Comparison of ENCODE assay signal across 1 cellular context in genomic region chr7:136067277-136067676, GRCh38.
A peak's percentile ranks its signal among the peaks of the same experiment; 100 is the strongest.
TF ChIP-seq lines count a peak whose summit lies in the region.

No MANE protein-coding gene starts in this region.

TF ChIP-seq in K562, 482 proteins besides CTCF, POLR2A, EP300 and RAD21 (continued from another document):
- no peak for TF ChIP-seq ZNF318 (IDR thresholded peaks at IDR 0.05; ENCODE audit: borderline replicate concordance in 1 of 2, low read depth in 1 of 2)
- no peak for TF ChIP-seq ZSCAN29 (IDR thresholded peaks at IDR 0.05)
- TF ChIP-seq NCOR1 (IDR thresholded peaks at IDR 0.05) = peak; percentile 62
- TF ChIP-seq RNF2 (IDR thresholded peaks at IDR 0.05) = peak; percentile 76
- no peak for TF ChIP-seq LARP7 (IDR thresholded peaks at IDR 0.05)
- peak; percentile 21 for TF ChIP-seq TAF9B (IDR thresholded peaks at IDR 0.05; ENCODE audit: partially characterized antibody)
- 0 out of 2 replicates have a peak, but pooled peaks have one; percentile 15 for TF ChIP-seq GATAD2B (IDR thresholded peaks at IDR 0.05; ENCODE audit: borderline replicate concordance)
- TF ChIP-seq TRIM24 (IDR thresholded peaks at IDR 0.05) = 0 out of 4 replicates have a peak, but pooled peaks of 1 of the 2 experiments have one; percentile 8
- peak; percentile 57; the same call in 1 of the 2 replicates for TF ChIP-seq CBFA2T2 (conservative IDR thresholded peaks at IDR 0.05)
- peak; percentile 51 for TF ChIP-seq MEIS2 (IDR thresholded peaks at IDR 0.05; ENCODE audit: partially characterized antibody)
- peak in 1 of 2 experiments; percentile 61; a peak in 2 of 4 replicates for TF ChIP-seq KDM1A (IDR thresholded peaks at IDR 0.05)
- peak; percentile 79 for TF ChIP-seq TEAD4 (IDR thresholded peaks at IDR 0.05; ENCODE audit: low read length)
- TF ChIP-seq TEAD4 (CRISPR knock-in tag; IDR thresholded peaks at IDR 0.05; ENCODE audit: borderline replicate concordance) = no peak
- TF ChIP-seq SIX5 (IDR thresholded peaks at IDR 0.05; ENCODE audit: borderline replicate concordance in 1 of 2, insufficient read depth in 1 of 2, low read depth in 1 of 2, low read length in 2 of 2) = no peak
- TF ChIP-seq ZNF592 (IDR thresholded peaks at IDR 0.05) = peak; percentile 47; the same call in 1 of the 2 replicates
- peak; percentile 87 for TF ChIP-seq ARID1B (IDR thresholded peaks at IDR 0.05)
- TF ChIP-seq NFE2 (IDR thresholded peaks at IDR 0.05; ENCODE audit: low read depth) = peak; percentile 38; the same call in 1 of the 2 replicates
- no peak for TF ChIP-seq ZNF609 (CRISPR knock-in tag; IDR thresholded peaks at IDR 0.05; ENCODE audit: borderline replicate concordance)
- TF ChIP-seq ESRRA (IDR thresholded peaks at IDR 0.05; ENCODE audit: borderline replicate concordance, low read depth) = peak; percentile 69; the same call in 1 of the 2 replicates
